ENCODE assay signal across 11 cellular contexts in genomic region chr1:67572594-67573221, GRCh38.
A peak's percentile ranks its signal among the peaks of the same experiment; 100 is the strongest.
DNase-seq lines count a peak whose midpoint lies in the region; TF ChIP-seq lines count a peak whose summit lies in the region.
"Had no signal": no experiment of that assay in that cellular context is flagged by ENCODE, and none has a peak within 500 bp of the region (broad histone marks: within the 10 kb centered on the region; RNA-seq: fewer than 3 reads in every experiment).

No MANE protein-coding gene starts in this region.

- DNase-seq in DMS53 (lab: John Stamatoyannopoulos, UW) = peak; percentile 96
- peak; percentile 48 for DNase-seq in NCI-H2107 (lab: John Stamatoyannopoulos, UW)
- DNase-seq in esophagus squamous epithelium (lab: John Stamatoyannopoulos, UW) = no peak
- no peak for DNase-seq in NCI-H1436 treated with DMSO at 0.1 percent for 48 hours (lab: John Stamatoyannopoulos, UW)
- DNase-seq in cortex of kidney (lab: John Stamatoyannopoulos, UW) = no peak
- DNase-seq in NCI-H2081 treated with DMSO at 0.1 percent for 48 hours (lab: John Stamatoyannopoulos, UW) = no peak
- no peak for DNase-seq in pons (ENCODE audit: low spot score)
- DNase-seq: activated T-cell treated with anti-CD3 and anti-CD28 coated beads, Interleukin-2, amount 50 U/mL, for 24 hours; glutamatergic neuron; naive thymus-derived CD4-positive, alpha-beta T cell had no signal

- H2AFZ ChIP-seq in parathyroid adenoma = peak overlapping the region; percentile 9

- H3K9me3 ChIP-seq in esophagus squamous epithelium (no peaks in the 10 kb centered on the region), parathyroid adenoma (ENCODE audit: control insufficient read depth, low read length) (no peaks in the 10 kb centered on the region)

- TF ChIP-seq POLR2A in esophagus squamous epithelium (IDR thresholded peaks at IDR 0.05) = no peak

- H3K27me3 ChIP-seq in esophagus squamous epithelium = no peaks in the 10 kb centered on the region
- no peaks in the 10 kb centered on the region for H3K27me3 ChIP-seq in parathyroid adenoma (ENCODE audit: control insufficient read depth, insufficient read depth, low read length)

- peak overlapping the region; percentile 49 for H3K4me2 ChIP-seq in parathyroid adenoma (ENCODE audit: low read length)

- intact Hi-C loops in esophagus squamous epithelium (cut with DNase I) = no loop called here

- no peak for TF ChIP-seq CTCF in esophagus squamous epithelium (IDR thresholded peaks at IDR 0.05)
- no peak for TF ChIP-seq CTCF in parathyroid adenoma (IDR thresholded peaks at IDR 0.05)

- H3K27ac ChIP-seq in esophagus squamous epithelium (peak overlapping the region; percentile 3 to 68 (median 36)), parathyroid adenoma (peak overlapping the region; percentile 72)

- H3K79me2 ChIP-seq in parathyroid adenoma = no peaks in the 10 kb centered on the region

- H3K4me3 ChIP-seq in esophagus squamous epithelium = no peak overlapping the region
- H3K4me3 ChIP-seq in parathyroid adenoma (ENCODE audit: low read depth, low read length) = no peak overlapping the region

- peaks cover 9 to 66% (median 34%) of the 10 kb centered on the region in 3 donors for H3K4me1 ChIP-seq in esophagus squamous epithelium
- H3K4me1 ChIP-seq in parathyroid adenoma = peaks cover 24% of the 10 kb centered on the region

- H3K36me3 ChIP-seq in esophagus squamous epithelium (no peaks in the 10 kb centered on the region), parathyroid adenoma (ENCODE audit: control insufficient read depth, insufficient read depth, low read length) (no peaks in the 10 kb centered on the region)

- 27 to 36% methylated on average over 8 of the region's 8 CpGs for WGBS in esophagus squamous epithelium, 2 donors

- H3K9ac ChIP-seq in parathyroid adenoma = no peak overlapping the region

Comparison
In these comparisons a context has a peak if more than half of its experiments do, and no peak if none do; other contexts are left out.
1. DNase-seq: peak in DMS53 (single experiment) and NCI-H2107 (single experiment); none in esophagus squamous epithelium (single experiment), NCI-H1436 treated with DMSO at 0.1 percent for 48 hours (single experiment), cortex of kidney (single experiment), NCI-H2081 treated with DMSO at 0.1 percent for 48 hours (single experiment) and pons (single experiment).